11 cellular contexts compared by ENCODE assay signal in genomic region chr12:12017135-12017581, GRCh38. TPM values are rescaled to one million over a fixed set of nuclear protein-coding genes. Genes with fewer than 3 reads are reported as not detected.
DNase-seq lines count a peak whose midpoint lies in the region; ATAC-seq and TF ChIP-seq lines count a peak whose summit lies in the region.
"Had no signal": no experiment of that assay in that cellular context is flagged by ENCODE, and none has a peak within 500 bp of the region (broad histone marks: within the 10 kb centered on the region; RNA-seq: fewer than 3 reads in every experiment).

No MANE protein-coding gene starts in this region.

- POLR2A ChIA-PET in PC-3 (lab: Charles Lee; ENCODE audit: unreplicated experiment), result no interaction called here

- BruUV-seq in PC-3 (replicated peaks; lab: Mats Ljungman, UMichigan), result no TSS peak

- 88% methylated on average over 3 of the region's 3 CpGs for WGBS in smooth muscle cell (ENCODE audit: low lambda C conversion rate)

- H4K20me1 ChIP-seq in smooth muscle cell (ENCODE audit: low read depth) (no peaks in the 10 kb centered on the region), PC-3 (ENCODE audit: low read length) (no peaks in the 10 kb centered on the region)

- no peak for TF ChIP-seq CTCF in breast epithelium (IDR thresholded peaks at IDR 0.05)
- TF ChIP-seq CTCF in smooth muscle cell (IDR thresholded peaks at IDR 0.05; ENCODE audit: borderline replicate concordance, insufficient read depth, poor library complexity, severe bottlenecking), result no peak
- no peak for TF ChIP-seq CTCF in PC-3 (conservative IDR thresholded peaks at IDR 0.05; ENCODE audit: low read depth, low read length)

- no peaks in the 10 kb centered on the region for H3K36me3 ChIP-seq in breast epithelium
- no peaks in the 10 kb centered on the region for H3K36me3 ChIP-seq in smooth muscle cell (ENCODE audit: low read depth)
- no peaks in the 10 kb centered on the region for H3K36me3 ChIP-seq in PC-3 (ENCODE audit: low read depth, low read length)

- CTCF ChIA-PET in PC-3 (lab: Charles Lee), result no interaction called here

- H2AFZ ChIP-seq in smooth muscle cell (ENCODE audit: low read depth) (no peak overlapping the region), PC-3 (ENCODE audit: low read length) (no peak overlapping the region)

- intact Hi-C loops in Right ventricle myocardium inferior (cut with DNase I) (loop anchor here (5.0 kb wide), 1 partner anchor 435 kb away; no protein-coding TSS in a partner anchor), cardiac septum (cut with DNase I) (loop anchor here (10.0 kb wide), 2 partner anchors 122 to 372 kb away; partner anchors contain the start of gene ETV6), breast epithelium (cut with DNase I; ENCODE audit: low total_unique reads) (no loop called here), PC-3 (cut with micrococcal nuclease) (no loop called here)

- H3K4me3 ChIP-seq in breast epithelium (no peak overlapping the region), smooth muscle cell (no peak overlapping the region), PC-3 (ENCODE audit: low read length) (no peak overlapping the region)

- no peak for TF ChIP-seq POLR2A in breast epithelium (IDR thresholded peaks at IDR 0.05)

- H3F3A ChIP-seq in smooth muscle cell (ENCODE audit: low read depth) (no peaks in the 10 kb centered on the region), PC-3 (ENCODE audit: low read length, unreplicated experiment) (no peaks in the 10 kb centered on the region)

- no peak for DNase-seq in Right ventricle myocardium inferior (ENCODE audit: missing footprints)
- no peak for DNase-seq in cardiac septum (ENCODE audit: low spot score)
- DNase-seq in RPMI7951 (ENCODE audit: low read depth), result peak; percentile 96
- peak in 1 of 2 donors; percentile 58 for DNase-seq in breast epithelium (ENCODE audit: low spot score in 2 of 2)
- no peak for DNase-seq in smooth muscle cell (lab: John Stamatoyannopoulos, UW; ENCODE audit: unreplicated experiment)
- DNase-seq in NCI-H510A treated with DMSO at 0.1 percent for 48 hours (lab: John Stamatoyannopoulos, UW), result no peak
- no peak for DNase-seq in PC-3
- DNase-seq: GF-D8, midbrain had no signal

- peak; percentile 80 for ATAC-seq in Right ventricle myocardium inferior
- no peak for ATAC-seq in PC-3
- ATAC-seq in HG02938 (IDR thresholded peaks at IDR 0.05; ENCODE audit: unreplicated experiment), result no peak

- H3K9me2 ChIP-seq in PC-3 (replicated peaks; ENCODE audit: low read length), result no peaks in the 10 kb centered on the region

- H3K27ac ChIP-seq in breast epithelium (peak overlapping the region; percentile 63 to 87), smooth muscle cell (ENCODE audit: low read depth) (no peak overlapping the region), PC-3 (ENCODE audit: low read length) (no peak overlapping the region)

- H3K9ac ChIP-seq in smooth muscle cell (ENCODE audit: low read depth), result no peak overlapping the region
- H3K9ac ChIP-seq in PC-3 (ENCODE audit: low read length), result no peak overlapping the region

- H3K27me3 ChIP-seq in breast epithelium (no peaks in the 10 kb centered on the region), smooth muscle cell (ENCODE audit: low read depth) (no peaks in the 10 kb centered on the region), PC-3 (ENCODE audit: low read length) (no peaks in the 10 kb centered on the region)

- no peaks in the 10 kb centered on the region for H3K79me2 ChIP-seq in smooth muscle cell (ENCODE audit: low read depth)
- H3K79me2 ChIP-seq in PC-3 (ENCODE audit: low read length), result no peaks in the 10 kb centered on the region

- no peaks in the 10 kb centered on the region for H3K9me3 ChIP-seq in breast epithelium
- H3K9me3 ChIP-seq in smooth muscle cell (replicated peaks; ENCODE audit: low read depth), result no peaks in the 10 kb centered on the region
- no peaks in the 10 kb centered on the region for H3K9me3 ChIP-seq in PC-3 (ENCODE audit: low read length)

- H3K4me2 ChIP-seq in smooth muscle cell, result peak overlapping the region; percentile 29
- no peak overlapping the region for H3K4me2 ChIP-seq in PC-3 (ENCODE audit: low read length)

- H3K4me1 ChIP-seq in breast epithelium (no peaks in the 10 kb centered on the region), smooth muscle cell (ENCODE audit: low read depth) (no peaks in the 10 kb centered on the region), PC-3 (ENCODE audit: insufficient read depth, low read length) (peaks cover 7% of the 10 kb centered on the region; the same call in 1 of the 2 replicates)

RNA-seq across cellular contexts. Expression of gene BCL2L14, which starts 53.6 kb away (rescaled TPM):
- total RNA-seq in Right ventricle myocardium inferior (not detected), cardiac septum (not detected), breast epithelium (1 to 10 TPM in 1 of 3 donors, under 1 TPM in 1, not detected in 1; 0.29 to 1.6 TPM), smooth muscle cell (not detected in 2 replicates), PC-3 (2014; rRNA removed) (not detected in 2 replicates)
- total RNA-seq in RPMI7951 (2014; rRNA removed; shearing (Covaris generic)), result not detected in 2 replicates
- 0.08 TPM in 1 of 2 replicates, not detected in the other for polyA plus RNA-seq in smooth muscle cell
- total RNA-seq: fibroblast of lung had no signal
- polyA plus RNA-seq: fibroblast of lung had no signal

Comparison
In these comparisons a context has a peak if more than half of its experiments do, and no peak if none do; other contexts are left out.
1. H3K27ac ChIP-seq: peak in breast epithelium (2 of 2); none in smooth muscle cell (single experiment) and PC-3 (single experiment).
2. intact Hi-C loops: an anchor here in Right ventricle myocardium inferior (5.0 kb wide) and cardiac septum (10.0 kb wide); none called in breast epithelium and PC-3.